9 cellular contexts compared by ENCODE assay signal in the genomic region with DNA sequence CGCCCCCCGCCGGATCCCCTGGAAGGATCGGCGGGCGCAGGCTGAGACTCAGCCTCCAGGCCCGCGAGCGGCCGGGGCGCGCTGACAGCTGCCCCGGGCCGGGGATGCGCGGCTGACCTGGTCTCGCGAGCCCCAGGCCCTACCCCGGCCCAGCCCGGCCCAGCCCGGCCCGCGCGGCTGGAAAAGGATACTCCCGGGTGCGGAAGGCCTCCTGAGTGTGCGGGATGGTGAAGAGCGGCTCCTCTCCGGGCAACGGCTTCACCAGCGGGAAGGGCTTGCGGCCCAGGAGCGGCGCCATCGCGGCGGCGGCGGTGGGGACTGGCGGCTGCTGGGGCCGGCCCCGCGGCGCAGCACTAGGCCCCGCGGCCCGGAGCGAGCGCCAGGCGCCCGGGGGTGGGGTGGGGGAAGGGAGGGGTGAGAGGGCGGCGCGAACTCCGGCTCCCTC. TPM values are rescaled to one million over a fixed set of nuclear protein-coding genes. Genes with fewer than 3 reads are reported as not detected.
DNase-seq lines count a peak whose midpoint lies in the region; ATAC-seq and TF ChIP-seq lines count a peak whose summit lies in the region.
"Had no signal": no experiment of that assay in that cellular context is flagged by ENCODE, and none has a peak within 500 bp of the region (broad histone marks: within the 10 kb centered on the region; RNA-seq: fewer than 3 reads in every experiment).

No MANE protein-coding gene starts in this region.

- H3K4me1 Mint-ChIP-seq in CD8-positive, alpha-beta memory T cell = peaks cover 62 to 70% (median 67%) of the 10 kb centered on the region in 3 donors

- H3K36me3 ChIP-seq in CD8-positive, alpha-beta memory T cell (ENCODE audit: insufficient read depth, low read length) = peaks cover 3% of the 10 kb centered on the region
- H3K36me3 ChIP-seq in OCI-LY7 (ENCODE audit: insufficient read depth, low read length) (peaks cover 48% of the 10 kb centered on the region), right lobe of liver (peaks cover 0 to 10% (median 3%) of the 10 kb centered on the region in 4 donors), stomach (peaks cover 3 to 12% (median 8%) of the 10 kb centered on the region in 4 donors)

- peaks cover 0 to 40% (median 4%) of the 10 kb centered on the region in 3 donors for H3K36me3 Mint-ChIP-seq in CD8-positive, alpha-beta memory T cell

- DNase-seq in CD8-positive, alpha-beta memory T cell = peak in 1 of 5 donors; percentile 45
- peak; percentile 75 for DNase-seq in OCI-LY7 (ENCODE audit: low spot score)
- DNase-seq in choroid plexus epithelial cell (ENCODE audit: low read depth) = peak; percentile 36
- DNase-seq in right lobe of liver = peak in 2 of 3 donors; percentile 77 to 80
- peak; percentile 61 for DNase-seq in stomach
- DNase-seq in H4 (ENCODE audit: low spot score) = no peak

- intact Hi-C loops in OCI-LY7 (cut with micrococcal nuclease; ENCODE audit: unreplicated experiment) (loop anchor here (1.0 to 10.0 kb wide), 3 partner anchors 36 to 213 kb away; a partner anchor contains a TSS), right lobe of liver (cut with DNase I) (loop anchor here (5.0 kb wide), 1 partner anchor 36 kb away; a partner anchor contains a TSS), stomach (cut with DNase I; ENCODE audit: low total_unique reads) (no loop called here)

- H4K20me1 ChIP-seq in OCI-LY7 (ENCODE audit: insufficient read depth, low read length) = peaks cover 34% of the 10 kb centered on the region

- no peaks in the 10 kb centered on the region for H3K9me3 Mint-ChIP-seq in CD8-positive, alpha-beta memory T cell

- peaks cover 52% of the 10 kb centered on the region for H3K4me1 ChIP-seq in CD8-positive, alpha-beta memory T cell (ENCODE audit: insufficient read depth, low read length)
- H3K4me1 ChIP-seq in OCI-LY7 (ENCODE audit: insufficient read depth, low read length, poor library complexity, severe bottlenecking) = peaks cover 63% of the 10 kb centered on the region
- H3K4me1 ChIP-seq in right lobe of liver = peaks cover 0 to 34% (median 13%) of the 10 kb centered on the region in 4 donors
- H3K4me1 ChIP-seq in stomach = peaks cover 30 to 70% (median 42%) of the 10 kb centered on the region in 4 donors

- 0% methylated on average over 22 of the region's 55 CpGs for WGBS in right lobe of liver (ENCODE audit: insufficient coverage, low coverage, low lambda C conversion rate, missing lambda C conversion rate)
- 0 to 1% (median 0%) methylated on average over 4 to 55 of the region's 55 CpGs for WGBS in stomach, 5 donors

- ATAC-seq in GM18868 (IDR thresholded peaks at IDR 0.05; ENCODE audit: unreplicated experiment) (peak; percentile 31), HG03039 (IDR thresholded peaks at IDR 0.05; ENCODE audit: unreplicated experiment) (peak; percentile 38), right lobe of liver (peak; percentile 63 to 84 (median 74))

- H3K27ac ChIP-seq in CD8-positive, alpha-beta memory T cell (ENCODE audit: low read depth, low read length) = peak overlapping the region; percentile 87
- H3K27ac ChIP-seq in OCI-LY7 (ENCODE audit: low read depth, low read length, poor library complexity, severe bottlenecking) (peak overlapping the region; percentile 76), right lobe of liver (peak overlapping the region; percentile 84 to 87 (median 84)), stomach (peak overlapping the region; percentile 89 to 98 (median 93))

- peak overlapping the region; percentile 95 for H3K4me2 ChIP-seq in OCI-LY7 (ENCODE audit: low read length)

- H3K4me3 Mint-ChIP-seq in CD8-positive, alpha-beta memory T cell = peak overlapping the region in 6 of 7 donors; percentile 80 to 99 (median 92)

- no peaks in the 10 kb centered on the region for H3K9me2 ChIP-seq in OCI-LY7 (ENCODE audit: insufficient read depth, low read length)

- H3K27me3 ChIP-seq in CD8-positive, alpha-beta memory T cell (ENCODE audit: insufficient read depth, low read length, poor library complexity, severe bottlenecking) = no peaks in the 10 kb centered on the region
- H3K27me3 ChIP-seq in right lobe of liver (no peaks in the 10 kb centered on the region), stomach (no peaks in the 10 kb centered on the region)

- peaks cover 0 to 2% of the 10 kb centered on the region in 2 donors for H3K27me3 Mint-ChIP-seq in CD8-positive, alpha-beta memory T cell
- H3K27me3 Mint-ChIP-seq: activated naive CD8-positive, alpha-beta T cell had no signal

- no peak for TF ChIP-seq POLR2A in right lobe of liver (IDR thresholded peaks at IDR 0.05)
- no peak for TF ChIP-seq POLR2A in stomach (IDR thresholded peaks at IDR 0.05)

- POLR2A ChIA-PET in CD8-positive, alpha-beta memory T cell (lab: Charles Lee) = interaction anchor here (1.1 to 4.0 kb wide), 7 partner anchors 9 to 57 kb away, joined by 4 to 62 read pairs (median 7); a partner anchor contains a TSS
- POLR2A ChIA-PET in OCI-LY7 (lab: Charles Lee) = interaction anchor here (1.0 to 2.6 kb wide), 7 partner anchors 10 to 77 kb away, joined by 3 to 13 read pairs (median 6); a partner anchor contains a TSS

- H3K4me3 ChIP-seq in CD8-positive, alpha-beta memory T cell (ENCODE audit: low read length) = peak overlapping the region; percentile 88
- H3K4me3 ChIP-seq in OCI-LY7 (ENCODE audit: low read depth, low read length, poor library complexity, severe bottlenecking) (peak overlapping the region; percentile 87), choroid plexus epithelial cell (ENCODE audit: low read depth, low read length) (peak overlapping the region; percentile 80), right lobe of liver (peak overlapping the region; percentile 88 to 96 (median 95)), stomach (peak overlapping the region; percentile 89 to 98 (median 95))

- no peak for TF ChIP-seq EP300 in stomach (IDR thresholded peaks at IDR 0.05)

- TF ChIP-seq CTCF in OCI-LY7 (conservative IDR thresholded peaks at IDR 0.05; ENCODE audit: low read length) (no peak), choroid plexus epithelial cell (conservative IDR thresholded peaks at IDR 0.05; ENCODE audit: low read depth, low read length) (no peak), right lobe of liver (IDR thresholded peaks at IDR 0.05) (no peak), stomach (IDR thresholded peaks at IDR 0.05) (no peak)

- CTCF ChIA-PET in CD8-positive, alpha-beta memory T cell (lab: Charles Lee) = interaction anchor here (1.1 to 4.2 kb wide), 7 partner anchors 8 to 213 kb away, joined by 3 to 29 read pairs (median 5); a partner anchor contains a TSS
- CTCF ChIA-PET in OCI-LY7 (lab: Charles Lee; ENCODE audit: unreplicated experiment) = no interaction called here

- H2AFZ ChIP-seq in OCI-LY7 (ENCODE audit: low read length) = no peak overlapping the region

- BruUV-seq in OCI-LY7 (replicated peaks; lab: Mats Ljungman, UMichigan) = no TSS peak

- H3K9me3 ChIP-seq in CD8-positive, alpha-beta memory T cell (ENCODE audit: low read length) = no peaks in the 10 kb centered on the region
- H3K9me3 ChIP-seq in OCI-LY7 (ENCODE audit: low read length) = no peaks in the 10 kb centered on the region
- H3K9me3 ChIP-seq in right lobe of liver = no peaks in the 10 kb centered on the region
- no peaks in the 10 kb centered on the region for H3K9me3 ChIP-seq in stomach

- peaks cover 68% of the 10 kb centered on the region for H3K79me2 ChIP-seq in OCI-LY7 (ENCODE audit: insufficient read depth, low read depth, low read length)

- H3K27ac Mint-ChIP-seq in CD8-positive, alpha-beta memory T cell = peak overlapping the region in 3 of 8 donors; percentile 95 to 100 (median 98)

RNA-seq across cellular contexts. Expression of a gene that starts 0.4 kb away (rescaled TPM):
- total RNA-seq in CD8-positive, alpha-beta memory T cell = 100 to 1,000 TPM; 112 to 118 TPM
- 31.1 TPM for polyA plus RNA-seq in CD8-positive, alpha-beta memory T cell
- total RNA-seq in OCI-LY7 (2014; rRNA removed; shearing (Covaris generic)) = 77.8 and 86.8 TPM in 2 replicates
- total RNA-seq in OCI-LY7 (2022) = 109 and 117 TPM in 2 replicates
- total RNA-seq in right lobe of liver = 10 to 100 TPM; 19.3 to 26.2 (median 25.0) TPM
- 100 to 1,000 TPM in 1 of 5 donors, 10 to 100 TPM in 4; 43.0 to 210 (median 52.2) TPM for total RNA-seq in stomach
- polyA plus RNA-seq in stomach = 10 to 100 TPM in 2 of 3 donors, 1 to 10 TPM in 1; 8.9 to 18.9 (median 14.4) TPM
- total RNA-seq in H4 (2014; rRNA removed; shearing (Covaris generic)) = 68.6 and 74.8 TPM in 2 replicates

RNA-seq across cellular contexts. Expression of a gene that starts 35.8 kb away (rescaled TPM):
- 10 to 100 TPM; 68.9 to 72.6 TPM for total RNA-seq in CD8-positive, alpha-beta memory T cell
- polyA plus RNA-seq in CD8-positive, alpha-beta memory T cell = 101 TPM
- total RNA-seq in OCI-LY7 (2014; rRNA removed; shearing (Covaris generic)) = 27.7 and 31.7 TPM in 2 replicates
- total RNA-seq in OCI-LY7 (2022) (47.1 and 51.7 TPM in 2 replicates), right lobe of liver (10 to 100 TPM; 19.3 to 45.6 (median 21.3) TPM), stomach (100 to 1,000 TPM in 1 of 5 donors, 10 to 100 TPM in 3, 1 to 10 TPM in 1; 9.0 to 105 (median 76.1) TPM)
- polyA plus RNA-seq in stomach = 10 to 100 TPM; 39.1 to 75.6 (median 54.7) TPM
- 19.5 and 37.4 TPM in 2 replicates for total RNA-seq in H4 (2014; rRNA removed; shearing (Covaris generic))

RNA-seq across cellular contexts. Expression of a gene that starts 56.7 kb away (rescaled TPM):
- 10 to 100 TPM; 29.1 to 31.3 TPM for total RNA-seq in CD8-positive, alpha-beta memory T cell
- 17.0 TPM for polyA plus RNA-seq in CD8-positive, alpha-beta memory T cell
- total RNA-seq in OCI-LY7 (2014; rRNA removed; shearing (Covaris generic)) = 36.9 and 39.8 TPM in 2 replicates
- total RNA-seq in OCI-LY7 (2022) (42.8 and 47.9 TPM in 2 replicates), right lobe of liver (10 to 100 TPM; 12.3 to 31.1 (median 16.6) TPM), stomach (100 to 1,000 TPM in 1 of 5 donors, 10 to 100 TPM in 3, 1 to 10 TPM in 1; 1.2 to 176 (median 43.0) TPM)
- polyA plus RNA-seq in stomach = 10 to 100 TPM in 1 of 3 donors, 1 to 10 TPM in 2; 8.9 to 11.8 (median 9.5) TPM
- total RNA-seq in H4 (2014; rRNA removed; shearing (Covaris generic)) = 57.0 and 68.6 TPM in 2 replicates
